Comparison of ENCODE assay signal across 9 cellular contexts in the genomic region with DNA sequence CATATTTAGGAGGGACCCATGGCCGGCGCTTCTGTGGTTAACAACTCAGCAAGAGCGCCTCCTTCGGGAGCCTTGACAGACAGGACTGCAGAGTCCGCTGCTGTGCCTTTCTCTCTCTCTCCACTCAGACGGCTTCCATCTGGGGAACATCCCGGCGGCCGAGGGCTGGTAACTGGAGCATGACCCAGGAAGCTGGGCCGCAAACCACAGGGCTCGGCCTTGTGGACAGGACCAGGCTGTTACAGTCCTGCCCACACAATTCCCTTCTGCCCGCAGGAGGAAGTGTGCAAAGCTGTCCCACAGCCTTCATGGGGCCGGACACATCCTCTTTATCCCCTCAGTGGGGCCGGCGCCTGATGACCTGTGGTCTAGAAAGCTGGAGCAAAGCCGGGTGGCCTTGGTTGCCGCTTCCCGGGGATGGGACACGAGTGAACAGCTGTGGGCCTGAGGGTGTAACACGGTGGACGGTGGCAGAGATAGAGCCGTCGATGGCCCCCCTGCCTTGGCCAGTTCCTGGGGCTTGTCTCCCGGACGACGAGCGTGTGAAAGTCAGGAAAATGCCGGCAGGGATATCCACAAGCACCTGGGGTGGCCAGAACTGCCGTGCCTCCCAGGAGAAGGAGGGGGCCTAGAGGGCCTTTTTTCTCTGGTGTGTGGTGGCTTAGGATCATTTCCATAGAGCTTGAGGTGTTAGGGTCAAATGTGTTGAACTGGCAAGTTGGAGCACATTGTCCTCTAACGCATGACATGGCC. TPM values are rescaled to one million over a fixed set of nuclear protein-coding genes. Genes with fewer than 3 reads are reported as not detected.
DNase-seq lines count a peak whose midpoint lies in the region; ATAC-seq, FAIRE-seq and TF ChIP-seq lines count a peak whose summit lies in the region.
"Had no signal": no experiment of that assay in that cellular context is flagged by ENCODE, and none has a peak within 500 bp of the region (broad histone marks: within the 10 kb centered on the region; RNA-seq: fewer than 3 reads in every experiment).

No MANE protein-coding gene starts in this region.

- peak overlapping the region; percentile 31 for H3K4me2 ChIP-seq in mesenchymal stem cell (ENCODE audit: low read length, poor library complexity, severe bottlenecking)
- H3K4me2 ChIP-seq: PC-9 had no signal

- no peak overlapping the region for H2AFZ ChIP-seq in mesenchymal stem cell (ENCODE audit: low read depth, low read length)
- H2AFZ ChIP-seq: PC-9 had no signal

- H3K9me3 Mint-ChIP-seq in endothelial cell (ENCODE audit: unreplicated experiment) (no peaks in the 10 kb centered on the region), T-cell (no peaks in the 10 kb centered on the region)
- no peaks in the 10 kb centered on the region for H3K9me3 Mint-ChIP-seq in activated naive CD4-positive, alpha-beta T cell treated with anti-CD3 and anti-CD28 coated beads, Interleukin-2, amount 10 ng/mL, durations not matched to agents 7 days and 5 days

- no peak for ATAC-seq in T-cell (replicated peaks in 1 of 4)

- H3K9me3 ChIP-seq in mesenchymal stem cell (ENCODE audit: control insufficient read depth, low read length), result no peaks in the 10 kb centered on the region

- H3K27me3 Mint-ChIP-seq in endothelial cell (ENCODE audit: unreplicated experiment), result peaks cover 2% of the 10 kb centered on the region
- H3K27me3 Mint-ChIP-seq in T-cell, result peaks cover 4 to 16% of the 10 kb centered on the region in 2 donors
- peaks cover 15% of the 10 kb centered on the region for H3K27me3 Mint-ChIP-seq in activated naive CD4-positive, alpha-beta T cell treated with anti-CD3 and anti-CD28 coated beads, Interleukin-2, amount 10 ng/mL, durations not matched to agents 7 days and 5 days

- no peak overlapping the region for H2BK120ac ChIP-seq in mesenchymal stem cell (ENCODE audit: low read depth, low read length)

- H3K4me3 ChIP-seq in mesenchymal stem cell (ENCODE audit: insufficient read depth in 1 of 2, low read depth in 1 of 2, low read length in 2 of 2), result no peak overlapping the region
- H3K4me3 ChIP-seq: PC-9 had no signal

- peak overlapping the region in 1 of 2 experiments; percentile 62 for H3K14ac ChIP-seq in mesenchymal stem cell (ENCODE audit: low read length in 2 of 2)

- peak overlapping the region; percentile 70 for H3K27ac Mint-ChIP-seq in endothelial cell (ENCODE audit: unreplicated experiment)
- H3K27ac Mint-ChIP-seq in T-cell, result no peak overlapping the region
- H3K27ac Mint-ChIP-seq in activated naive CD4-positive, alpha-beta T cell treated with anti-CD3 and anti-CD28 coated beads, Interleukin-2, amount 10 ng/mL, durations not matched to agents 7 days and 5 days, result no peak overlapping the region

- peak overlapping the region; percentile 87 for H4K91ac ChIP-seq in mesenchymal stem cell (ENCODE audit: low read length)

- H3K27me3 ChIP-seq in mesenchymal stem cell (ENCODE audit: control insufficient read depth in 1 of 2, insufficient read depth in 1 of 2, low read length in 2 of 2), result no peaks in the 10 kb centered on the region

- peak overlapping the region; percentile 64 for H3K9ac ChIP-seq in mesenchymal stem cell (ENCODE audit: low read length)

- peak; percentile 61 for FAIRE-seq in urothelium cell line (lab: Jason Lieb, UNC)

- H3K36me3 Mint-ChIP-seq in endothelial cell (ENCODE audit: low read depth, unreplicated experiment) (peaks cover 37% of the 10 kb centered on the region), T-cell (no peaks in the 10 kb centered on the region)
- H3K36me3 Mint-ChIP-seq in activated naive CD4-positive, alpha-beta T cell treated with anti-CD3 and anti-CD28 coated beads, Interleukin-2, amount 10 ng/mL, durations not matched to agents 7 days and 5 days, result no peaks in the 10 kb centered on the region

- H3K27ac ChIP-seq in mesenchymal stem cell (ENCODE audit: low read length, poor library complexity, severe bottlenecking), result peak overlapping the region; percentile 91

- H2BK15ac ChIP-seq in mesenchymal stem cell (ENCODE audit: low read depth, poor library complexity, severe bottlenecking), result peak overlapping the region; percentile 20

- H3K4me1 Mint-ChIP-seq in endothelial cell (ENCODE audit: unreplicated experiment) (peaks cover 12% of the 10 kb centered on the region), T-cell (peaks cover 0 to 1% (median 0%) of the 10 kb centered on the region in 3 donors)
- H3K4me1 Mint-ChIP-seq in activated naive CD4-positive, alpha-beta T cell treated with anti-CD3 and anti-CD28 coated beads, Interleukin-2, amount 10 ng/mL, durations not matched to agents 7 days and 5 days, result peaks cover 3% of the 10 kb centered on the region

- H2AK5ac ChIP-seq in mesenchymal stem cell (ENCODE audit: low read length, severe bottlenecking), result peak overlapping the region; percentile 69

- peaks cover 56% of the 10 kb centered on the region for H3K4me1 ChIP-seq in mesenchymal stem cell (ENCODE audit: control insufficient read depth, insufficient read depth, low read depth, low read length)

- peaks cover 16% of the 10 kb centered on the region for H3K79me1 ChIP-seq in mesenchymal stem cell (replicated peaks; ENCODE audit: low read length, poor library complexity, severe bottlenecking)

- no peak overlapping the region for H3K4me3 Mint-ChIP-seq in endothelial cell (ENCODE audit: unreplicated experiment)
- H3K4me3 Mint-ChIP-seq in T-cell, result no peak overlapping the region
- H3K4me3 Mint-ChIP-seq in activated naive CD4-positive, alpha-beta T cell treated with anti-CD3 and anti-CD28 coated beads, Interleukin-2, amount 10 ng/mL, durations not matched to agents 7 days and 5 days, result no peak overlapping the region

- H2BK5ac ChIP-seq in mesenchymal stem cell (ENCODE audit: low read depth, low read length, poor library complexity, severe bottlenecking), result peak overlapping the region; percentile 67

- peak overlapping the region; percentile 24 to 86 for H3K4ac ChIP-seq in mesenchymal stem cell (ENCODE audit: low read depth in 1 of 2, low read length in 2 of 2)

- peaks cover 59 to 77% of the 10 kb centered on the region in 2 experiments for H3K36me3 ChIP-seq in mesenchymal stem cell (ENCODE audit: control insufficient read depth in 1 of 2, insufficient read depth in 2 of 2, low read depth in 1 of 2, low read length in 2 of 2)

- POLR2A ChIA-PET in T-cell (lab: Charles Lee), result no interaction called here

- 74% methylated on average over 30 of the region's 30 CpGs for WGBS in mesenchymal stem cell

- TF ChIP-seq CTCF in endothelial cell (IDR thresholded peaks at IDR 0.05; ENCODE audit: unreplicated experiment), result no peak

- no peak overlapping the region for H4K8ac ChIP-seq in mesenchymal stem cell (ENCODE audit: low read length)

- peak overlapping the region; percentile 30 to 91 for H2BK12ac ChIP-seq in mesenchymal stem cell (ENCODE audit: low read length in 2 of 2)

- peak; percentile 22 for DNase-seq in NOMO-1 treated with DMSO at 0.1 percent for 48 hours (lab: John Stamatoyannopoulos, UW; ENCODE audit: unreplicated experiment)
- peak; percentile 17 for DNase-seq in endothelial cell (ENCODE audit: low spot score)
- DNase-seq in mesenchymal stem cell, result peak; percentile 94
- no peak for DNase-seq in urothelium cell line (ENCODE audit: low spot score)
- no peak for DNase-seq in T-cell
- DNase-seq in activated naive CD4-positive, alpha-beta T cell treated with anti-CD3 and anti-CD28 coated beads, Interleukin-2, amount 10 ng/mL, durations not matched to agents 7 days and 5 days, result no peak
- no peak for DNase-seq in T-helper 9 cell
- no peak for DNase-seq in pons (ENCODE audit: low spot score)

- CTCF ChIA-PET in T-cell (lab: Charles Lee), result no interaction called here
- CTCF ChIA-PET in activated naive CD4-positive, alpha-beta T cell treated with anti-CD3 and anti-CD28 coated beads, Interleukin-2, amount 10 ng/mL, durations not matched to agents 7 days and 5 days (lab: Charles Lee), result no interaction called here

- peak overlapping the region in 1 of 2 experiments; percentile 67 for H3K23ac ChIP-seq in mesenchymal stem cell (ENCODE audit: low read length in 2 of 2)

- peak overlapping the region; percentile 69 to 92 for H3K18ac ChIP-seq in mesenchymal stem cell (ENCODE audit: low read depth in 1 of 2, low read length in 2 of 2)

RNA-seq across cellular contexts. Expression of gene FBLN1, which starts 50.1 kb away (rescaled TPM):
- 238 TPM for total RNA-seq in endothelial cell (ENCODE audit: unreplicated experiment)
- 190 TPM for polyA plus RNA-seq in mesenchymal stem cell (2013, experiment 1 of 2)
- 191 TPM for polyA plus RNA-seq in mesenchymal stem cell (2013, experiment 2 of 2)
- 1 to 10 TPM in 2 of 5 donors, under 1 TPM in 1, not detected in 2; 0.96 to 1.5 (median 1.0) TPM for total RNA-seq in T-cell

Comparison
In these comparisons a context has a peak if more than half of its experiments do, and no peak if none do; other contexts are left out.
1. DNase-seq: peak in NOMO-1 treated with DMSO at 0.1 percent for 48 hours (single experiment), endothelial cell (single experiment) and mesenchymal stem cell (single experiment); none in urothelium cell line (single experiment), T-cell (0 of 34), activated naive CD4-positive, alpha-beta T cell treated with anti-CD3 and anti-CD28 coated beads, Interleukin-2, amount 10 ng/mL, durations not matched to agents 7 days and 5 days (single experiment), T-helper 9 cell (single experiment) and pons (single experiment).
2. RNA of gene FBLN1, which starts 50.1 kb away (total RNA-seq): 238 TPM in endothelial cell (single experiment); 0.96 to 1.5 TPM in T-cell; every median in the first group is over 10 times any median in the second.